In genomic region chr17:8985054-8985701, GRCh38 we compare ENCODE assay signal across 13 cellular contexts. TPM values are rescaled to one million over a fixed set of nuclear protein-coding genes. Genes with fewer than 3 reads are reported as not detected.
DNase-seq lines count a peak whose midpoint lies in the region; ATAC-seq and TF ChIP-seq lines count a peak whose summit lies in the region.
"Had no signal": no experiment of that assay in that cellular context is flagged by ENCODE, and none has a peak within 500 bp of the region (broad histone marks: within the 10 kb centered on the region; RNA-seq: fewer than 3 reads in every experiment).

No MANE protein-coding gene starts in this region.

- H3K27ac ChIP-seq in left lung (no peak overlapping the region), SJCRH30 (no peak overlapping the region)
- H3K27ac ChIP-seq: foreskin keratinocyte, stomach had no signal

- no peak overlapping the region for H3K4me3 Mint-ChIP-seq in activated naive CD8-positive, alpha-beta T cell treated with anti-CD3 and anti-CD28 coated beads, Interleukin-2, amount 50 U/mL, for 24 hours
- H3K4me3 Mint-ChIP-seq in activated naive CD8-positive, alpha-beta T cell treated with anti-CD3 and anti-CD28 coated beads for 36 hours: no peak overlapping the region

- H3K27me3 ChIP-seq in left lung (no peaks in the 10 kb centered on the region), SJCRH30 (no peaks in the 10 kb centered on the region)
- H3K27me3 ChIP-seq: foreskin keratinocyte, stomach had no signal

- H3K4me1 ChIP-seq in left lung: peaks cover 0 to 13% of the 10 kb centered on the region in 2 donors
- no peaks in the 10 kb centered on the region for H3K4me1 ChIP-seq in SJCRH30
- H3K4me1 ChIP-seq: foreskin keratinocyte, stomach had no signal

- H3K36me3 ChIP-seq in left lung (no peaks in the 10 kb centered on the region), SJCRH30 (no peaks in the 10 kb centered on the region)
- H3K36me3 ChIP-seq: stomach had no signal

- H3K36me3 Mint-ChIP-seq in activated naive CD8-positive, alpha-beta T cell treated with anti-CD3 and anti-CD28 coated beads, Interleukin-2, amount 50 U/mL, for 24 hours (ENCODE audit: low read depth): peaks cover 3% of the 10 kb centered on the region
- peaks cover 4% of the 10 kb centered on the region for H3K36me3 Mint-ChIP-seq in activated naive CD8-positive, alpha-beta T cell treated with anti-CD3 and anti-CD28 coated beads for 36 hours

- no peaks in the 10 kb centered on the region for H3K9me3 ChIP-seq in left lung
- peaks cover 2% of the 10 kb centered on the region; the same call in 1 of the 2 replicates for H3K9me3 ChIP-seq in SJCRH30 (replicated peaks)
- H3K9me3 ChIP-seq: stomach had no signal

- peak; percentile 52 for ATAC-seq in activated naive CD8-positive, alpha-beta T cell treated with anti-CD3 and anti-CD28 coated beads, Interleukin-2, amount 50 U/mL, for 24 hours
- ATAC-seq in left lung: peak; percentile 39
- ATAC-seq in GM19324 (IDR thresholded peaks at IDR 0.05; ENCODE audit: low FRiP score, unreplicated experiment): no peak
- ATAC-seq: foreskin keratinocyte had no signal

- H3K27me3 Mint-ChIP-seq in activated naive CD8-positive, alpha-beta T cell treated with anti-CD3 and anti-CD28 coated beads, Interleukin-2, amount 50 U/mL, for 24 hours: no peaks in the 10 kb centered on the region
- H3K27me3 Mint-ChIP-seq in activated naive CD8-positive, alpha-beta T cell treated with anti-CD3 and anti-CD28 coated beads for 36 hours: no peaks in the 10 kb centered on the region

- intact Hi-C loops in left lung (cut with DNase I): no loop called here

- DNase-seq in activated naive CD8-positive, alpha-beta T cell treated with anti-CD3 and anti-CD28 coated beads, Interleukin-2, amount 50 U/mL, for 24 hours: no peak
- DNase-seq in activated naive CD8-positive, alpha-beta T cell treated with anti-CD3 and anti-CD28 coated beads for 36 hours: no peak
- DNase-seq in NOMO-1 treated with dmso at 0.1 percent for 144 hours (lab: John Stamatoyannopoulos, UW; ENCODE audit: unreplicated experiment) (peak; percentile 36), left lung (no peak), SJCRH30 (no peak), DMS79 treated with DMSO at 0.1 percent for 48 hours (lab: John Stamatoyannopoulos, UW) (no peak), NCI-H2107 treated with DMSO at 0.1 percent for 48 hours (lab: John Stamatoyannopoulos, UW; ENCODE audit: unreplicated experiment) (no peak)
- DNase-seq: caudate nucleus, foreskin keratinocyte, stomach had no signal

- H3K4me1 Mint-ChIP-seq in activated naive CD8-positive, alpha-beta T cell treated with anti-CD3 and anti-CD28 coated beads, Interleukin-2, amount 50 U/mL, for 24 hours: peaks cover 18% of the 10 kb centered on the region
- peaks cover 12% of the 10 kb centered on the region for H3K4me1 Mint-ChIP-seq in activated naive CD8-positive, alpha-beta T cell treated with anti-CD3 and anti-CD28 coated beads for 36 hours

- H3K9me3 Mint-ChIP-seq in activated naive CD8-positive, alpha-beta T cell treated with anti-CD3 and anti-CD28 coated beads, Interleukin-2, amount 50 U/mL, for 24 hours: peaks cover 24% of the 10 kb centered on the region
- peaks cover 15% of the 10 kb centered on the region for H3K9me3 Mint-ChIP-seq in activated naive CD8-positive, alpha-beta T cell treated with anti-CD3 and anti-CD28 coated beads for 36 hours

- no peak for TF ChIP-seq CTCF in left lung (IDR thresholded peaks at IDR 0.05)

- peak overlapping the region; percentile 72 for H3K27ac Mint-ChIP-seq in activated naive CD8-positive, alpha-beta T cell treated with anti-CD3 and anti-CD28 coated beads, Interleukin-2, amount 50 U/mL, for 24 hours
- no peak overlapping the region for H3K27ac Mint-ChIP-seq in activated naive CD8-positive, alpha-beta T cell treated with anti-CD3 and anti-CD28 coated beads for 36 hours

- H3K4me3 ChIP-seq in left lung (no peak overlapping the region), SJCRH30 (no peak overlapping the region)
- H3K4me3 ChIP-seq: stomach had no signal

RNA-seq across cellular contexts. Expression of gene PIK3R5, which starts 19.7 kb away (rescaled TPM):
- total RNA-seq in activated naive CD8-positive, alpha-beta T cell treated with anti-CD3 and anti-CD28 coated beads for 36 hours: 10 to 100 TPM; 27.9 to 32.6 TPM
- 10 to 100 TPM; 19.4 to 84.8 TPM for total RNA-seq in left lung
- not detected in 2 replicates for total RNA-seq in SJCRH30 (2014; rRNA removed; shearing (Covaris generic))
- total RNA-seq: foreskin keratinocyte, HT1080, lung microvascular endothelial cell had no signal

RNA-seq across cellular contexts. Expression of gene NTN1, which starts 36.1 kb away (rescaled TPM):
- total RNA-seq in activated naive CD8-positive, alpha-beta T cell treated with anti-CD3 and anti-CD28 coated beads for 36 hours: under 1 TPM; 0.43 to 0.54 TPM
- total RNA-seq in left lung: 1 to 10 TPM; 2.0 to 4.9 TPM
- 10.4 TPM in 2 replicates for total RNA-seq in SJCRH30 (2014; rRNA removed; shearing (Covaris generic))
- total RNA-seq: HT1080 had no signal

Comparison
In these comparisons a context has a peak if more than half of its experiments do, and no peak if none do; other contexts are left out.
1. RNA of gene PIK3R5, which starts 19.7 kb away (total RNA-seq): 19.4 to 84.8 TPM in left lung and 27.9 to 32.6 TPM in activated naive CD8-positive, alpha-beta T cell treated with anti-CD3 and anti-CD28 coated beads for 36 hours; not detected in SJCRH30; every median in the first group is over 10 times any median in the second.